8 cellular contexts compared by ENCODE assay signal in the genomic region with DNA sequence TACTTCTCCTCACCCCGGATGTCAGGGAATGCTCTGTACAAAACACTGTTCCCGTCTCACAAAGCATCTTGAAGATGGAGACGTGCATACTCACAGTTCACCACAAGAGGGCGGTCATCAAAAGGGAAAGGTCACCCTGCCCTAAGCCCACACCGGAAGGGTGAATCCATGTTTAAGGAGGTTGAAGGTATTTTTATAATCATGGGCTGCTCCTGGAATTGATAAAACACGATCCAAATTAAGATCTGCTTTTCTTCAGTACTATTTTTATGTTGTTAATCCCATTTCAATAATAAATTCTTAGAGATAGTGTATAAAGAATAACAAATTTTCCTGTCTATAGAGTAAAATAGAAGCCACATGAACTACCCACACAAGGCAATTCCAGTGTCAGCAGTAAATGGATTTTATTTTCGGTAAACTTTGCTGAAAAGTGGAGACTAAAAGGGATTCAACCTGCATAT.
A peak's percentile ranks its signal among the peaks of the same experiment; 100 is the strongest.
DNase-seq lines count a peak whose midpoint lies in the region; TF ChIP-seq lines count a peak whose summit lies in the region.

No MANE protein-coding gene starts in this region.

- H3K4me3 Mint-ChIP-seq in activated T-helper 1 cell treated with anti-CD3 and anti-CD28 coated beads, Interleukin-12 subunit alpha, Interleukin-12 subunit beta, Interleukin-2, Interleukin-4 antibody, amounts not matched to agents 30 ng/mL and 10 ng/mL and 1 ng/mL, durations not matched to agents 14 hours and 24 hours and 36 hours: no peak overlapping the region

- H3K36me3 Mint-ChIP-seq in activated T-helper 1 cell treated with anti-CD3 and anti-CD28 coated beads, Interleukin-12 subunit alpha, Interleukin-12 subunit beta, Interleukin-2, Interleukin-4 antibody, amounts not matched to agents 30 ng/mL and 10 ng/mL and 1 ng/mL, durations not matched to agents 14 hours and 24 hours and 36 hours (ENCODE audit: low read depth): no peaks in the 10 kb centered on the region

- H3K4me1 ChIP-seq in suprapubic skin: peaks cover 4% of the 10 kb centered on the region

- H3K27ac ChIP-seq in suprapubic skin: no peak overlapping the region

- TF ChIP-seq POLR2A in suprapubic skin (IDR thresholded peaks at IDR 0.05): no peak

- intact Hi-C loops in activated T-helper 1 cell treated with anti-CD3 and anti-CD28 coated beads, Interleukin-12 subunit alpha, Interleukin-12 subunit beta, Interleukin-2, Interleukin-4 antibody, amounts not matched to agents 30 ng/mL and 10 ng/mL and 1 ng/mL, durations not matched to agents 14 hours and 24 hours and 36 hours (cut with micrococcal nuclease): loop anchor here (1.0 to 2.0 kb wide), 6 partner anchors 27 to 1297 kb away; partner anchors contain the start of gene MBOAT1

- TF ChIP-seq CTCF in LNCaP clone FGC (IDR thresholded peaks at IDR 0.05; ENCODE audit: control insufficient read depth, extremely low read depth, insufficient read depth) (peak; percentile 90), suprapubic skin (IDR thresholded peaks at IDR 0.05) (peak; percentile 81 to 88)

- H3K27me3 ChIP-seq in suprapubic skin: no peaks in the 10 kb centered on the region

- H3K4me1 Mint-ChIP-seq in activated T-helper 1 cell treated with anti-CD3 and anti-CD28 coated beads, Interleukin-12 subunit alpha, Interleukin-12 subunit beta, Interleukin-2, Interleukin-4 antibody, amounts not matched to agents 30 ng/mL and 10 ng/mL and 1 ng/mL, durations not matched to agents 14 hours and 24 hours and 36 hours (ENCODE audit: low read depth): peaks cover 41% of the 10 kb centered on the region

- peaks cover 3% of the 10 kb centered on the region for H3K27me3 Mint-ChIP-seq in activated T-helper 1 cell treated with anti-CD3 and anti-CD28 coated beads, Interleukin-12 subunit alpha, Interleukin-12 subunit beta, Interleukin-2, Interleukin-4 antibody, amounts not matched to agents 30 ng/mL and 10 ng/mL and 1 ng/mL, durations not matched to agents 14 hours and 24 hours and 36 hours (ENCODE audit: insufficient read depth)

- DNase-seq in ELF-1 (ENCODE audit: low read depth, low spot score) (peak; percentile 88), GOT3 (lab: John Stamatoyannopoulos, UW) (peak; percentile 3), LNCaP clone FGC (ENCODE audit: low read depth) (peak; percentile 61), RPMI7951 (ENCODE audit: low read depth) (peak; percentile 77), fibroblast of the conjunctiva (ENCODE audit: low read depth) (peak; percentile 73), nucleus accumbens (lab: John Stamatoyannopoulos, UW) (peak in 50 of 56 donors; percentile 0 to 90 (median 44)), suprapubic skin (ENCODE audit: low spot score in 2 of 2) (peak; percentile 83 to 84)
- DNase-seq in activated T-helper 1 cell treated with anti-CD3 and anti-CD28 coated beads, Interleukin-12 subunit alpha, Interleukin-12 subunit beta, Interleukin-2, Interleukin-4 antibody, amounts not matched to agents 30 ng/mL and 10 ng/mL and 1 ng/mL, durations not matched to agents 14 hours and 24 hours and 36 hours (ENCODE audit: low spot score): peak; percentile 60

- 3% methylated on average over 7 of the region's 7 CpGs for WGBS in suprapubic skin

- no peaks in the 10 kb centered on the region for H3K36me3 ChIP-seq in suprapubic skin

- H3K9me3 ChIP-seq in suprapubic skin: no peaks in the 10 kb centered on the region

- H3K9me3 Mint-ChIP-seq in activated T-helper 1 cell treated with anti-CD3 and anti-CD28 coated beads, Interleukin-12 subunit alpha, Interleukin-12 subunit beta, Interleukin-2, Interleukin-4 antibody, amounts not matched to agents 30 ng/mL and 10 ng/mL and 1 ng/mL, durations not matched to agents 14 hours and 24 hours and 36 hours: no peaks in the 10 kb centered on the region

- H3K27ac Mint-ChIP-seq in activated T-helper 1 cell treated with anti-CD3 and anti-CD28 coated beads, Interleukin-12 subunit alpha, Interleukin-12 subunit beta, Interleukin-2, Interleukin-4 antibody, amounts not matched to agents 30 ng/mL and 10 ng/mL and 1 ng/mL, durations not matched to agents 14 hours and 24 hours and 36 hours: no peak overlapping the region

- no peak for TF ChIP-seq EP300 in suprapubic skin (IDR thresholded peaks at IDR 0.05)

- H3K4me3 ChIP-seq in LNCaP clone FGC (ENCODE audit: low read depth, low read length) (no peak overlapping the region), suprapubic skin (no peak overlapping the region)

Comparison
In these comparisons a context has a peak if more than half of its experiments do, and no peak if none do; other contexts are left out.
1. DNase-seq: peak in every context shown above with its lines; median percentile 88 in ELF-1; 84 in suprapubic skin; 77 in RPMI7951; 73 in fibroblast of the conjunctiva; 61 in LNCaP clone FGC; 60 in activated T-helper 1 cell treated with anti-CD3 and anti-CD28 coated beads, Interleukin-12 subunit alpha, Interleukin-12 subunit beta, Interleukin-2, Interleukin-4 antibody, amounts not matched to agents 30 ng/mL and 10 ng/mL and 1 ng/mL, durations not matched to agents 14 hours and 24 hours and 36 hours; 44 in nucleus accumbens; 3 in GOT3.